Comparison of ENCODE assay signal across 16 cellular contexts in genomic region chr12:131223791-131224567, GRCh38.
DNase-seq lines count a peak whose midpoint lies in the region; ATAC-seq and TF ChIP-seq lines count a peak whose summit lies in the region.
"Had no signal": no experiment of that assay in that cellular context is flagged by ENCODE, and none has a peak within 500 bp of the region (broad histone marks: within the 10 kb centered on the region; RNA-seq: fewer than 3 reads in every experiment).

No MANE protein-coding gene starts in this region.

- H3K36me3 Mint-ChIP-seq in WTC11: no peaks in the 10 kb centered on the region
- H3K36me3 Mint-ChIP-seq: activated naive CD8-positive, alpha-beta T cell treated with anti-CD3 and anti-CD28 coated beads for 36 hours had no signal

- ATAC-seq in WTC11 (peak; percentile 65; the same call in 1 of the 2 replicates), GM21390 (IDR thresholded peaks at IDR 0.05; ENCODE audit: unreplicated experiment) (no peak)

- no peak for TF ChIP-seq CTCF in WTC11 (IDR thresholded peaks at IDR 0.05)

- no peak overlapping the region for H3K4me3 Mint-ChIP-seq in WTC11
- H3K4me3 Mint-ChIP-seq: activated B cell treated with CpG ODN at 0.5 μM for 24 hours; activated naive CD8-positive, alpha-beta T cell treated with anti-CD3 and anti-CD28 coated beads for 36 hours had no signal

- H3K27ac ChIP-seq in BLaER1: peak overlapping the region; percentile 98
- H3K27ac ChIP-seq: breast epithelium, prostate gland, stomach had no signal

- CTCF ChIA-PET in WTC11 (lab: Charles Lee): interaction anchor here (0.5 to 1.4 kb wide), 12 partner anchors 15 to 275 kb away, joined by 3 to 20 read pairs (median 4); no protein-coding TSS in a partner anchor

- POLR2A ChIA-PET in WTC11 (lab: Charles Lee): no interaction called here

- no peaks in the 10 kb centered on the region for H3K27me3 Mint-ChIP-seq in WTC11 (ENCODE audit: low read depth)

- peak; percentile 96 for DNase-seq in H7
- peak; percentile 88 for DNase-seq in WTC11 (ENCODE audit: low spot score)
- DNase-seq in medulla oblongata (ENCODE audit: extremely low spot score): peak; percentile 17
- DNase-seq in NCI-H69 (lab: John Stamatoyannopoulos, UW): no peak
- DNase-seq in SKM-1 (lab: John Stamatoyannopoulos, UW; ENCODE audit: unreplicated experiment): no peak
- DNase-seq: activated B cell treated with CpG ODN at 0.5 μM for 24 hours; activated CD8-positive, alpha-beta memory T cell treated with anti-CD3 and anti-CD28 coated beads, Interleukin-2, amount 50 U/mL, for 4 hours; activated naive CD8-positive, alpha-beta T cell treated with anti-CD3 and anti-CD28 coated beads for 36 hours; NCI-H1694; NCI-H446; stimulated activated CD4-positive, alpha-beta T cell treated with anti-CD3 and anti-CD28 coated beads, Interleukin-15, amount 100 ng/mL, for 24 hours; stomach had no signal

- no peaks in the 10 kb centered on the region for H4K20me1 ChIP-seq in BLaER1

- peaks cover 16% of the 10 kb centered on the region for H3K4me1 Mint-ChIP-seq in WTC11

- peak overlapping the region; percentile 89 for H3K9ac ChIP-seq in BLaER1

- H3K27me3 ChIP-seq in BLaER1 (no peaks in the 10 kb centered on the region), H7 (ENCODE audit: control insufficient read depth, insufficient read depth, low read length) (no peaks in the 10 kb centered on the region)
- H3K27me3 ChIP-seq: breast epithelium had no signal

- peak overlapping the region; percentile 68 for H3K27ac Mint-ChIP-seq in WTC11
- H3K27ac Mint-ChIP-seq: activated B cell treated with CpG ODN at 0.5 μM for 24 hours; activated naive CD8-positive, alpha-beta T cell treated with anti-CD3 and anti-CD28 coated beads for 36 hours had no signal

- H3K36me3 ChIP-seq in BLaER1 (no peaks in the 10 kb centered on the region), H7 (replicated peaks; ENCODE audit: control insufficient read depth, insufficient read depth, low read length) (no peaks in the 10 kb centered on the region)
- H3K36me3 ChIP-seq: breast epithelium, prostate gland, stomach had no signal

- H3K4me3 ChIP-seq in BLaER1 (peak overlapping the region; percentile 70), H7 (ENCODE audit: insufficient read depth, low read depth, low read length) (no peak overlapping the region)
- H3K4me3 ChIP-seq: breast epithelium, prostate gland, stomach had no signal

- no peaks in the 10 kb centered on the region; the same call in 1 of the 2 replicates for H3K9me3 ChIP-seq in BLaER1
- H3K9me3 ChIP-seq: breast epithelium, prostate gland, stomach had no signal

- H3K4me1 ChIP-seq in BLaER1: peaks cover 72% of the 10 kb centered on the region
- H3K4me1 ChIP-seq: prostate gland had no signal

- H3K9me3 Mint-ChIP-seq in WTC11: peaks cover 3% of the 10 kb centered on the region; the same call in 1 of the 2 replicates
- H3K9me3 Mint-ChIP-seq: activated B cell treated with CpG ODN at 0.5 μM for 24 hours; activated naive CD8-positive, alpha-beta T cell treated with anti-CD3 and anti-CD28 coated beads for 36 hours had no signal

- peak overlapping the region; percentile 99 for H3K4me2 ChIP-seq in BLaER1

TF ChIP-seq in WTC11, 78 proteins besides CTCF, POLR2A, EP300 and RAD21:
- TF ChIP-seq MLX (CRISPR knock-in tag; IDR thresholded peaks at IDR 0.05) (no peak), MAX (CRISPR knock-in tag; IDR thresholded peaks at IDR 0.05) (0 out of 2 replicates have a peak, but pooled peaks have one; percentile 37), AFF4 (CRISPR knock-in tag; IDR thresholded peaks at IDR 0.05; ENCODE audit: borderline replicate concordance) (no peak)

Comparison
In these comparisons a context has a peak if more than half of its experiments do, and no peak if none do; other contexts are left out.
1. DNase-seq: peak in H7 (single experiment), WTC11 (single experiment) and medulla oblongata (single experiment); none in NCI-H69 (single experiment) and SKM-1 (single experiment).